Comparison of ENCODE assay signal across 21 cellular contexts in genomic region chr3:162441716-162442115, GRCh38.
DNase-seq lines count a peak whose midpoint lies in the region; ATAC-seq and TF ChIP-seq lines count a peak whose summit lies in the region.
"Had no signal": no experiment of that assay in that cellular context is flagged by ENCODE, and none has a peak within 500 bp of the region (broad histone marks: within the 10 kb centered on the region; RNA-seq: fewer than 3 reads in every experiment).

No MANE protein-coding gene starts in this region.

- TF ChIP-seq CTCF in MCF 10A (IDR thresholded peaks at IDR 0.05; ENCODE audit: unreplicated experiment) (no peak), breast epithelium (IDR thresholded peaks at IDR 0.05) (no peak), fibroblast of the aortic adventitia (IDR thresholded peaks at IDR 0.05; ENCODE audit: insufficient read depth, low read length) (no peak)

- no peak for TF ChIP-seq POLR2A in breast epithelium (IDR thresholded peaks at IDR 0.05)

- H3K4me3 Mint-ChIP-seq in MCF 10A (ENCODE audit: unreplicated experiment): no peak overlapping the region
- H3K4me3 Mint-ChIP-seq: CD8-positive, alpha-beta T cell had no signal

- POLR2A ChIA-PET in MCF 10A (lab: Yijun Ruan, JAX): no interaction called here

- H3K27me3 ChIP-seq in breast epithelium: no peaks in the 10 kb centered on the region
- H3K27me3 ChIP-seq: BLaER1 had no signal

- no peak overlapping the region for H3K4me3 ChIP-seq in breast epithelium
- H3K4me3 ChIP-seq in fibroblast of the aortic adventitia (ENCODE audit: low read depth, low read length): no peak overlapping the region
- H3K4me3 ChIP-seq: BLaER1, PC-9 had no signal

- CTCF ChIA-PET in MCF 10A (lab: Yijun Ruan, JAX): no interaction called here

- peak; percentile 22 for DNase-seq in MCF 10A (ENCODE audit: unreplicated experiment)
- DNase-seq in breast epithelium (ENCODE audit: low spot score in 2 of 2): no peak
- peak; percentile 19 for DNase-seq in RPMI7951 (ENCODE audit: low read depth)
- peak; percentile 7 for DNase-seq in fibroblast of the aortic adventitia (ENCODE audit: low read depth)
- DNase-seq in germinal center (ENCODE audit: low spot score): no peak
- no peak for DNase-seq in D341Med (ENCODE audit: low spot score)
- no peak for DNase-seq in iPS-NIHi11 (ENCODE audit: low spot score)
- DNase-seq: 8988T; CD8-positive, alpha-beta T cell; DND-41; GF-D8; GOT3; KBM-7; NCI-H1048; NCI-H146; NCI-H2081; NCI-H446; NCI-H774; PC-9 had no signal

- no peaks in the 10 kb centered on the region for H3K9me3 Mint-ChIP-seq in MCF 10A (ENCODE audit: unreplicated experiment)

- no peak overlapping the region for H3K27ac ChIP-seq in breast epithelium
- H3K27ac ChIP-seq: BLaER1, PC-9 had no signal

- no peaks in the 10 kb centered on the region for H3K36me3 Mint-ChIP-seq in MCF 10A (ENCODE audit: insufficient read depth, unreplicated experiment)
- H3K36me3 Mint-ChIP-seq: CD8-positive, alpha-beta T cell had no signal

- ATAC-seq in HG03039 (IDR thresholded peaks at IDR 0.05; ENCODE audit: unreplicated experiment): no peak
- ATAC-seq: CD8-positive, alpha-beta T cell had no signal

- peaks cover 17% of the 10 kb centered on the region for H3K4me1 Mint-ChIP-seq in MCF 10A (ENCODE audit: insufficient read depth, unreplicated experiment)

- no peaks in the 10 kb centered on the region for H3K4me1 ChIP-seq in breast epithelium
- H3K4me1 ChIP-seq: BLaER1 had no signal

- intact Hi-C loops in MCF 10A (cut with micrococcal nuclease) (no loop called here), breast epithelium (cut with DNase I; ENCODE audit: low total_unique reads) (no loop called here)

- no peaks in the 10 kb centered on the region for H3K9me3 ChIP-seq in breast epithelium
- H3K9me3 ChIP-seq: BLaER1 had no signal

- no TSS peak for BruUV-seq in MCF 10A (replicated peaks; lab: Mats Ljungman, UMichigan)

- H3K27ac Mint-ChIP-seq in MCF 10A (ENCODE audit: low read depth, unreplicated experiment): peak overlapping the region; percentile 4
- H3K27ac Mint-ChIP-seq: CD8-positive, alpha-beta T cell had no signal

- H3K27me3 Mint-ChIP-seq in MCF 10A (ENCODE audit: insufficient read depth, unreplicated experiment): no peaks in the 10 kb centered on the region

- no peaks in the 10 kb centered on the region for H3K36me3 ChIP-seq in breast epithelium
- H3K36me3 ChIP-seq: BLaER1 had no signal

Comparison
In these comparisons a context has a peak if more than half of its experiments do, and no peak if none do; other contexts are left out.
1. DNase-seq: peak in MCF 10A (single experiment), RPMI7951 (single experiment) and fibroblast of the aortic adventitia (single experiment); none in breast epithelium (0 of 2), germinal center (single experiment), D341Med (single experiment) and iPS-NIHi11 (single experiment).